Comparison of ENCODE assay signal across 1 cellular context in genomic region chr11:130865772-130866114, GRCh38.
TF ChIP-seq lines count a peak whose summit lies in the region.

No MANE protein-coding gene starts in this region.

TF ChIP-seq in liver, 16 proteins besides CTCF, POLR2A, EP300 and RAD21 (continued from another document):
- TF ChIP-seq FOXA2 (IDR thresholded peaks at IDR 0.05) (peak; percentile 65), REST (IDR thresholded peaks at IDR 0.05) (peak; percentile 64), HNF4A (conservative IDR thresholded peaks at IDR 0.05) (peak; percentile 98 to 99), EGR1 (IDR thresholded peaks at IDR 0.05; ENCODE audit: low read depth in 2 of 2) (peak in 1 of 2 donors; percentile 80), RXRA (IDR thresholded peaks at IDR 0.05) (peak; percentile 93 to 96)
TF ChIP-seq in liver: peak in this region for 14.
